Comparison of ENCODE assay signal across 1 cellular context in the genomic region with DNA sequence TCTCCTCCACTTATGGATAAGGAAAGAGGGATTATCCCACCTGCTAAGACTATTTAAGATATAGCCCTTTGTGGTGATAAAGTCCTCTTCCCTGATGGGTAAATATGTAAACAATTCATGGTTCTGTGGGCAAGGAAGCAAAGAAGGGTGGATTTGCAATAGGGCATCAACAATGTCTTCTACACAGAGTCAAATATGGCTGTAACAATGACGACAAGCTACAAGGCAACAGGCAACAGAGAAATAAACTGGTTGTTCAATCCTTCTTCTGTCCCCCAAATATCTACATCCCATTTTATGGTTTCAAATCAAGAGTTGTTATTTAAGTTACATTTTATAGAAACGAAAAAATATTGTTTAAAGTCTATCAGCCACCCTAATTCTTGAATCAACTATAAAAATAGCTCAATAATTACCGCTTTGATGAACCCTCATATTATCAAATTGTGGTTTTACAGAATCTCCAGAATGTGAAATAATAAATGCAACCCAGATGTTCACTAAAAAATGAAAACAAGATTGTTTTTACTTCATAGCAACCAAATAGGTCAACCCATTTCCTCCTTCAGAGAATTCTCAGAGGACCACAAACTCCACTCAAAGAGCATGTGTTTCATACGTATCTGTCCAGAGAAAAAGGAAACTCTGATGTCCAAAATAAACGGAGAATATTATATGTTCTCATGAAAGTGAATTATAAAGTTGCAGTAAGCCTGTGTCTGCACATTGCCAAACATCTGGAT.
TF ChIP-seq lines count a peak whose summit lies in the region.

No MANE protein-coding gene starts in this region.

TF ChIP-seq in WTC11, 78 proteins besides CTCF, POLR2A, EP300 and RAD21 (continued from another document):
- TF ChIP-seq, protein P1, sequence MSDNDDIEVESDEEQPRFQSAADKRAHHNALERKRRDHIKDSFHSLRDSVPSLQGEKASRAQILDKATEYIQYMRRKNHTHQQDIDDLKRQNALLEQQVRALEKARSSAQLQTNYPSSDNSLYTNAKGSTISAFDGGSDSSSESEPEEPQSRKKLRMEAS (CRISPR knock-in tag; IDR thresholded peaks at IDR 0.05): no peak
- TF ChIP-seq PRRX2 (CRISPR knock-in tag; IDR thresholded peaks at IDR 0.05) (no peak), CREM (CRISPR knock-in tag; IDR thresholded peaks at IDR 0.05) (no peak), TCF7 (CRISPR knock-in tag; IDR thresholded peaks at IDR 0.05; ENCODE audit: low read depth) (no peak), ESRRA (CRISPR knock-in tag; IDR thresholded peaks at IDR 0.05; ENCODE audit: borderline replicate concordance) (no peak), FOXP1 (CRISPR knock-in tag; IDR thresholded peaks at IDR 0.05; ENCODE audit: borderline replicate concordance) (no peak), SOX15 (CRISPR knock-in tag; IDR thresholded peaks at IDR 0.05) (no peak), NR2C2 (CRISPR knock-in tag; IDR thresholded peaks at IDR 0.05) (no peak), NFATC4 (CRISPR knock-in tag; IDR thresholded peaks at IDR 0.05) (no peak), ZNF263 (CRISPR knock-in tag; IDR thresholded peaks at IDR 0.05; ENCODE audit: low read depth) (no peak)
- TF ChIP-seq, protein P2, sequence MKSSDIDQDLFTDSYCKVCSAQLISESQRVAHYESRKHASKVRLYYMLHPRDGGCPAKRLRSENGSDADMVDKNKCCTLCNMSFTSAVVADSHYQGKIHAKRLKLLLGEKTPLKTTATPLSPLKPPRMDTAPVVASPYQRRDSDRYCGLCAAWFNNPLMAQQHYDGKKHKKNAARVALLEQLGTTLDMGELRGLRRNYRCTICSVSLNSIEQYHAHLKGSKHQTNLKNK (CRISPR knock-in tag; IDR thresholded peaks at IDR 0.05): no peak
- TF ChIP-seq, protein P3, sequence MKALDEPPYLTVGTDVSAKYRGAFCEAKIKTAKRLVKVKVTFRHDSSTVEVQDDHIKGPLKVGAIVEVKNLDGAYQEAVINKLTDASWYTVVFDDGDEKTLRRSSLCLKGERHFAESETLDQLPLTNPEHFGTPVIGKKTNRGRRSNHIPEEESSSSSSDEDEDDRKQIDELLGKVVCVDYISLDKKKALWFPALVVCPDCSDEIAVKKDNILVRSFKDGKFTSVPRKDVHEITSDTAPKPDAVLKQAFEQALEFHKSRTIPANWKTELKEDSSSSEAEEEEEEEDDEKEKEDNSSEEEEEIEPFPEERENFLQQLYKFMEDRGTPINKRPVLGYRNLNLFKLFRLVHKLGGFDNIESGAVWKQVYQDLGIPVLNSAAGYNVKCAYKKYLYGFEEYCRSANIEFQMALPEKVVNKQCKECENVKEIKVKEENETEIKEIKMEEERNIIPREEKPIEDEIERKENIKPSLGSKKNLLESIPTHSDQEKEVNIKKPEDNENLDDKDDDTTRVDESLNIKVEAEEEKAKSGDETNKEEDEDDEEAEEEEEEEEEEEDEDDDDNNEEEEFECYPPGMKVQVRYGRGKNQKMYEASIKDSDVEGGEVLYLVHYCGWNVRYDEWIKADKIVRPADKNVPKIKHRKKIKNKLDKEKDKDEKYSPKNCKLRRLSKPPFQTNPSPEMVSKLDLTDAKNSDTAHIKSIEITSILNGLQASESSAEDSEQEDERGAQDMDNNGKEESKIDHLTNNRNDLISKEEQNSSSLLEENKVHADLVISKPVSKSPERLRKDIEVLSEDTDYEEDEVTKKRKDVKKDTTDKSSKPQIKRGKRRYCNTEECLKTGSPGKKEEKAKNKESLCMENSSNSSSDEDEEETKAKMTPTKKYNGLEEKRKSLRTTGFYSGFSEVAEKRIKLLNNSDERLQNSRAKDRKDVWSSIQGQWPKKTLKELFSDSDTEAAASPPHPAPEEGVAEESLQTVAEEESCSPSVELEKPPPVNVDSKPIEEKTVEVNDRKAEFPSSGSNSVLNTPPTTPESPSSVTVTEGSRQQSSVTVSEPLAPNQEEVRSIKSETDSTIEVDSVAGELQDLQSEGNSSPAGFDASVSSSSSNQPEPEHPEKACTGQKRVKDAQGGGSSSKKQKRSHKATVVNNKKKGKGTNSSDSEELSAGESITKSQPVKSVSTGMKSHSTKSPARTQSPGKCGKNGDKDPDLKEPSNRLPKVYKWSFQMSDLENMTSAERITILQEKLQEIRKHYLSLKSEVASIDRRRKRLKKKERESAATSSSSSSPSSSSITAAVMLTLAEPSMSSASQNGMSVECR (CRISPR knock-in tag; IDR thresholded peaks at IDR 0.05; ENCODE audit: borderline replicate concordance): no peak
- TF ChIP-seq, protein P4, sequence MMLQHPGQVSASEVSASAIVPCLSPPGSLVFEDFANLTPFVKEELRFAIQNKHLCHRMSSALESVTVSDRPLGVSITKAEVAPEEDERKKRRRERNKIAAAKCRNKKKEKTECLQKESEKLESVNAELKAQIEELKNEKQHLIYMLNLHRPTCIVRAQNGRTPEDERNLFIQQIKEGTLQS (CRISPR knock-in tag; conservative IDR thresholded peaks at IDR 0.05): no peak
- TF ChIP-seq, protein P5, sequence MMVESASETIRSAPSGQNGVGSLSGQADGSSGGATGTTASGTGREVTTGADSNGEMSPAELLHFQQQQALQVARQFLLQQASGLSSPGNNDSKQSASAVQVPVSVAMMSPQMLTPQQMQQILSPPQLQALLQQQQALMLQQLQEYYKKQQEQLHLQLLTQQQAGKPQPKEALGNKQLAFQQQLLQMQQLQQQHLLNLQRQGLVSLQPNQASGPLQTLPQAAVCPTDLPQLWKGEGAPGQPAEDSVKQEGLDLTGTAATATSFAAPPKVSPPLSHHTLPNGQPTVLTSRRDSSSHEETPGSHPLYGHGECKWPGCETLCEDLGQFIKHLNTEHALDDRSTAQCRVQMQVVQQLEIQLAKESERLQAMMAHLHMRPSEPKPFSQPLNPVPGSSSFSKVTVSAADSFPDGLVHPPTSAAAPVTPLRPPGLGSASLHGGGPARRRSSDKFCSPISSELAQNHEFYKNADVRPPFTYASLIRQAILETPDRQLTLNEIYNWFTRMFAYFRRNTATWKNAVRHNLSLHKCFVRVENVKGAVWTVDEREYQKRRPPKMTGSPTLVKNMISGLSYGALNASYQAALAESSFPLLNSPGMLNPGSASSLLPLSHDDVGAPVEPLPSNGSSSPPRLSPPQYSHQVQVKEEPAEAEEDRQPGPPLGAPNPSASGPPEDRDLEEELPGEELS (CRISPR knock-in tag; IDR thresholded peaks at IDR 0.05): no peak
- TF ChIP-seq, protein P6, sequence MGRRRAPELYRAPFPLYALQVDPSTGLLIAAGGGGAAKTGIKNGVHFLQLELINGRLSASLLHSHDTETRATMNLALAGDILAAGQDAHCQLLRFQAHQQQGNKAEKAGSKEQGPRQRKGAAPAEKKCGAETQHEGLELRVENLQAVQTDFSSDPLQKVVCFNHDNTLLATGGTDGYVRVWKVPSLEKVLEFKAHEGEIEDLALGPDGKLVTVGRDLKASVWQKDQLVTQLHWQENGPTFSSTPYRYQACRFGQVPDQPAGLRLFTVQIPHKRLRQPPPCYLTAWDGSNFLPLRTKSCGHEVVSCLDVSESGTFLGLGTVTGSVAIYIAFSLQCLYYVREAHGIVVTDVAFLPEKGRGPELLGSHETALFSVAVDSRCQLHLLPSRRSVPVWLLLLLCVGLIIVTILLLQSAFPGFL (CRISPR knock-in tag; IDR thresholded peaks at IDR 0.05; ENCODE audit: borderline replicate concordance): no peak
